ENCODE assay signal across 21 cellular contexts in genomic region chr11:48473966-48474365, GRCh38. TPM values are rescaled to one million over a fixed set of nuclear protein-coding genes. Genes with fewer than 3 reads are reported as not detected.
"Had no signal": no experiment of that assay in that cellular context is flagged by ENCODE, and none has a peak within 500 bp of the region (broad histone marks: within the 10 kb centered on the region; RNA-seq: fewer than 3 reads in every experiment).

No MANE protein-coding gene starts in this region.

RNA-seq across cellular contexts. Expression of gene OR4A47, which starts 14.6 kb away (rescaled TPM):
- total RNA-seq: activated CD4-positive, alpha-beta memory T cell treated with anti-CD3 and anti-CD28 coated beads for 36 hours; activated CD4-positive, alpha-beta T cell treated with anti-CD3 and anti-CD28 coated beads for 36 hours; activated CD4-positive, alpha-beta T cell treated with anti-CD3 and anti-CD28 coated beads, Interleukin-2, amount 10 ng/mL, durations not matched to agents 24 days and 14 days; activated CD8-positive, alpha-beta memory T cell treated with anti-CD3 and anti-CD28 coated beads for 36 hours; activated CD8-positive, alpha-beta memory T cell treated with anti-CD3 and anti-CD28 coated beads, Interleukin-2, amount 10 ng/mL, durations not matched to agents 7 days and 5 days; activated CD8-positive, alpha-beta T cell treated with anti-CD3 and anti-CD28 coated beads, Interleukin-2, amount 10 ng/mL, durations not matched to agents 7 days and 5 days; activated naive CD4-positive, alpha-beta T cell treated with anti-CD3 and anti-CD28 coated beads for 36 hours; activated naive CD8-positive, alpha-beta T cell treated with anti-CD3 and anti-CD28 coated beads for 36 hours; activated T-helper 1 cell treated with anti-CD3 and anti-CD28 coated beads, Interleukin-12 subunit alpha, Interleukin-12 subunit beta, Interleukin-2, Interleukin-4 antibody, amounts not matched to agents 30 ng/mL and 10 ng/mL and 1 ng/mL, durations not matched to agents 14 hours and 24 hours and 36 hours; activated T-helper 2 cell treated with anti-CD3 and anti-CD28 coated beads, Interferon-gamma antibody, Interleukin-2, Interleukin-4, amounts not matched to agents 10 μg/mL and 5 μg/mL and 100 μg/mL, durations not matched to agents 14 hours and 24 hours and 36 hours; adrenal gland; aorta; body of pancreas; chondrocyte; dermis blood vessel endothelial cell; esophagus squamous epithelium; fibroblast of lung; fibroblast of villous mesenchyme; frontal cortex; heart left ventricle had no signal
- polyA plus RNA-seq: adrenal gland, aorta, esophagus, fibroblast of lung, heart left ventricle had no signal
